ENCODE assay signal across 1 cellular context in the genomic region with DNA sequence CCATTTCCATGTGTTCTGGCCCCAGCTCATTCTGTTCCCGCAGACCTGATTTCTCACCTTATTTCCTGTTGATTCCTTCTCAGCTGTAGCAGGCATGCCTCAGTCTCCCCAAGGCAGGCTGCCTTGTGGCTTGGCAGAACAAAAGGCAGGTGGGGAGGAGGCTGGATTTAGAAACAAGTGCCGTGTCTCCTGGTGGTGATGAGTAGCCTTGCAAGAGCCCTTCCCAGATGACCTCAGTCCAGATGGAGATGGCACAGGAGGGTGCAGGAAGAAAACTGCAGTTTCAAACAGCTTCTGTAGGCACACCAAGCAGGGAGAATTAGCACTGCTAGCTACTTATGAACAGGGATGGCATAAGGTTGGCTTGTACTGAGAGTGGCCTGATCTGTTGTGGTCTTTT.
TF ChIP-seq lines count a peak whose summit lies in the region.

No MANE protein-coding gene starts in this region.

TF ChIP-seq in WTC11, 78 proteins besides CTCF, POLR2A, EP300 and RAD21 (continued from another document):
- TF ChIP-seq, protein P1, sequence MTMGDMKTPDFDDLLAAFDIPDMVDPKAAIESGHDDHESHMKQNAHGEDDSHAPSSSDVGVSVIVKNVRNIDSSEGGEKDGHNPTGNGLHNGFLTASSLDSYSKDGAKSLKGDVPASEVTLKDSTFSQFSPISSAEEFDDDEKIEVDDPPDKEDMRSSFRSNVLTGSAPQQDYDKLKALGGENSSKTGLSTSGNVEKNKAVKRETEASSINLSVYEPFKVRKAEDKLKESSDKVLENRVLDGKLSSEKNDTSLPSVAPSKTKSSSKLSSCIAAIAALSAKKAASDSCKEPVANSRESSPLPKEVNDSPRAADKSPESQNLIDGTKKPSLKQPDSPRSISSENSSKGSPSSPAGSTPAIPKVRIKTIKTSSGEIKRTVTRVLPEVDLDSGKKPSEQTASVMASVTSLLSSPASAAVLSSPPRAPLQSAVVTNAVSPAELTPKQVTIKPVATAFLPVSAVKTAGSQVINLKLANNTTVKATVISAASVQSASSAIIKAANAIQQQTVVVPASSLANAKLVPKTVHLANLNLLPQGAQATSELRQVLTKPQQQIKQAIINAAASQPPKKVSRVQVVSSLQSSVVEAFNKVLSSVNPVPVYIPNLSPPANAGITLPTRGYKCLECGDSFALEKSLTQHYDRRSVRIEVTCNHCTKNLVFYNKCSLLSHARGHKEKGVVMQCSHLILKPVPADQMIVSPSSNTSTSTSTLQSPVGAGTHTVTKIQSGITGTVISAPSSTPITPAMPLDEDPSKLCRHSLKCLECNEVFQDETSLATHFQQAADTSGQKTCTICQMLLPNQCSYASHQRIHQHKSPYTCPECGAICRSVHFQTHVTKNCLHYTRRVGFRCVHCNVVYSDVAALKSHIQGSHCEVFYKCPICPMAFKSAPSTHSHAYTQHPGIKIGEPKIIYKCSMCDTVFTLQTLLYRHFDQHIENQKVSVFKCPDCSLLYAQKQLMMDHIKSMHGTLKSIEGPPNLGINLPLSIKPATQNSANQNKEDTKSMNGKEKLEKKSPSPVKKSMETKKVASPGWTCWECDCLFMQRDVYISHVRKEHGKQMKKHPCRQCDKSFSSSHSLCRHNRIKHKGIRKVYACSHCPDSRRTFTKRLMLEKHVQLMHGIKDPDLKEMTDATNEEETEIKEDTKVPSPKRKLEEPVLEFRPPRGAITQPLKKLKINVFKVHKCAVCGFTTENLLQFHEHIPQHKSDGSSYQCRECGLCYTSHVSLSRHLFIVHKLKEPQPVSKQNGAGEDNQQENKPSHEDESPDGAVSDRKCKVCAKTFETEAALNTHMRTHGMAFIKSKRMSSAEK (CRISPR knock-in tag; IDR thresholded peaks at IDR 0.05; ENCODE audit: borderline replicate concordance): no peak
- TF ChIP-seq, protein P2, sequence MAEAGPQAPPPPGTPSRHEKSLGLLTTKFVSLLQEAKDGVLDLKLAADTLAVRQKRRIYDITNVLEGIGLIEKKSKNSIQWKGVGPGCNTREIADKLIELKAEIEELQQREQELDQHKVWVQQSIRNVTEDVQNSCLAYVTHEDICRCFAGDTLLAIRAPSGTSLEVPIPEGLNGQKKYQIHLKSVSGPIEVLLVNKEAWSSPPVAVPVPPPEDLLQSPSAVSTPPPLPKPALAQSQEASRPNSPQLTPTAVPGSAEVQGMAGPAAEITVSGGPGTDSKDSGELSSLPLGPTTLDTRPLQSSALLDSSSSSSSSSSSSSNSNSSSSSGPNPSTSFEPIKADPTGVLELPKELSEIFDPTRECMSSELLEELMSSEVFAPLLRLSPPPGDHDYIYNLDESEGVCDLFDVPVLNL (CRISPR knock-in tag; IDR thresholded peaks at IDR 0.05; ENCODE audit: borderline replicate concordance, low read depth): no peak
- TF ChIP-seq ZMAT4 (CRISPR knock-in tag; IDR thresholded peaks at IDR 0.05): no peak
- no peak for TF ChIP-seq ELF4 (CRISPR knock-in tag; IDR thresholded peaks at IDR 0.05; ENCODE audit: low read depth)
- no peak for TF ChIP-seq NR2C2 (CRISPR knock-in tag; IDR thresholded peaks at IDR 0.05)
- no peak for TF ChIP-seq EMX1 (CRISPR knock-in tag; IDR thresholded peaks at IDR 0.05)
- TF ChIP-seq ZNF423 (CRISPR knock-in tag; IDR thresholded peaks at IDR 0.05): no peak
- TF ChIP-seq NR3C1 (CRISPR knock-in tag; conservative IDR thresholded peaks at IDR 0.05; ENCODE audit: low read depth): no peak
